Comparison of ENCODE assay signal across 17 cellular contexts in the genomic region with DNA sequence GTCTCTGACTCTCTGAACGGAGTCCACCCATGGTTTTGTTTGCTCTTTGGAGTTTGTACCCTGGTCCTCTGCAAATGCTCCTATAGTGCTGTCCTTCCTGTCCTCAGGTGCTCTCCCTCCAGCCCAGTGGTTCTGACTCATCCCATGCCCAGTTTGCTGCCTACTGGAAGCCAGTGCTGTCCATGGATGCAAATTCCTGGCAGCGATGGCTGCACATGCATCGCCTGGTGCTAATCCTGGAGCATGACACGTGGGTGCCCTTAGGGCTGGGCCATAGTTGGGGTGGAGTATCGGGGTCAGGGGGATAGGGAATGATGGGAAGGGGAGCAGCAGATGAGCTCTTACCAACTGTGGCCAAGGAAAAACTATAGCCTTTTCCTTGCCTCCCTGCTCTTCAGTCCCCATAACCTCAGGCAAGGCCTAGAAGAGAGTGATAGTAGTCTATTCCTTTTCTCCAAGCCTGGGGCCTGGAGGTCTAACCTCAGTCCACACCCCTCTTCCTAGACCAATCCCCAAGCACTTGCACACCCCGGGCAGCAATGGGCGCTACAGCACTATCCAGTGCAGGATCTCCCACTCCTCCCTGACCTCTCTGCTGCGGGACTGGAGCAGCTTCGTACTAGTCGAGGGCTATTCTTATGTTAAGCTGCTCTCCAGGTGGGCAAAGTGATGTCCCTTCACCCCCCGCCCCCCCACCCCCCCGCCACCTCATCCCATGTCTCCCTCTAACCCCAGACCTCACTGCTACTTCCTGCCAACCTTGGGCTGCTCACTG. TPM values are rescaled to one million over a fixed set of nuclear protein-coding genes. Genes with fewer than 3 reads are reported as not detected.
DNase-seq lines count a peak whose midpoint lies in the region; ATAC-seq and TF ChIP-seq lines count a peak whose summit lies in the region.
"Had no signal": no experiment of that assay in that cellular context is flagged by ENCODE, and none has a peak within 500 bp of the region (broad histone marks: within the 10 kb centered on the region; RNA-seq: fewer than 3 reads in every experiment).

No MANE protein-coding gene starts in this region.

- H3K4me3 Mint-ChIP-seq in T-helper 1 cell treated with Interleukin-12 subunit alpha and Interleukin-12 subunit beta and Interleukin-4 antibody, amounts not matched to agents 30 μg/mL and 1 μg/mL, for 36 hours: no peak overlapping the region
- H3K4me3 Mint-ChIP-seq in T-helper 17 cell: no peak overlapping the region
- no peak overlapping the region for H3K4me3 Mint-ChIP-seq in activated CD4-positive, alpha-beta T cell treated with anti-CD3 and anti-CD28 coated beads, Interleukin-2, amount 10 ng/mL, durations not matched to agents 24 days and 14 days
- H3K4me3 Mint-ChIP-seq: CD4-positive, alpha-beta T cell had no signal

- peaks cover 39% of the 10 kb centered on the region for H3K36me3 Mint-ChIP-seq in T-helper 1 cell treated with Interleukin-12 subunit alpha and Interleukin-12 subunit beta and Interleukin-4 antibody, amounts not matched to agents 30 μg/mL and 1 μg/mL, for 36 hours (ENCODE audit: low read depth)
- H3K36me3 Mint-ChIP-seq in T-helper 17 cell (ENCODE audit: low read depth): peaks cover 15% of the 10 kb centered on the region
- H3K36me3 Mint-ChIP-seq in activated CD4-positive, alpha-beta T cell treated with anti-CD3 and anti-CD28 coated beads, Interleukin-2, amount 10 ng/mL, durations not matched to agents 24 days and 14 days (ENCODE audit: low read depth): peaks cover 44% of the 10 kb centered on the region

- no peak overlapping the region for H3K4me3 ChIP-seq in lower leg skin (ENCODE audit: low read depth, poor library complexity, severe bottlenecking)
- H3K4me3 ChIP-seq: PC-9 had no signal

- intact Hi-C loops in posterior vena cava (cut with DNase I): no loop called here
- intact Hi-C loops in activated CD4-positive, alpha-beta T cell treated with anti-CD3 and anti-CD28 coated beads, Interleukin-2, amount 10 ng/mL, durations not matched to agents 24 days and 14 days (cut with micrococcal nuclease): no loop called here
- intact Hi-C loops in lower leg skin (cut with DNase I; ENCODE audit: low total_unique reads): no loop called here

- H3K9me3 ChIP-seq in T-helper 17 cell (ENCODE audit: control insufficient read depth, low read length, poor library complexity, severe bottlenecking): no peaks in the 10 kb centered on the region
- H3K9me3 ChIP-seq: BE2C had no signal

- H3K4me1 Mint-ChIP-seq in T-helper 1 cell treated with Interleukin-12 subunit alpha and Interleukin-12 subunit beta and Interleukin-4 antibody, amounts not matched to agents 30 μg/mL and 1 μg/mL, for 36 hours (ENCODE audit: low read depth): peaks cover 8% of the 10 kb centered on the region
- peaks cover 6% of the 10 kb centered on the region for H3K4me1 Mint-ChIP-seq in T-helper 17 cell
- peaks cover 7% of the 10 kb centered on the region for H3K4me1 Mint-ChIP-seq in activated CD4-positive, alpha-beta T cell treated with anti-CD3 and anti-CD28 coated beads, Interleukin-2, amount 10 ng/mL, durations not matched to agents 24 days and 14 days

- H3K27ac Mint-ChIP-seq in T-helper 1 cell treated with Interleukin-12 subunit alpha and Interleukin-12 subunit beta and Interleukin-4 antibody, amounts not matched to agents 30 μg/mL and 1 μg/mL, for 36 hours: peak overlapping the region; percentile 15
- H3K27ac Mint-ChIP-seq in T-helper 17 cell: peak overlapping the region; percentile 80
- no peak overlapping the region for H3K27ac Mint-ChIP-seq in activated CD4-positive, alpha-beta T cell treated with anti-CD3 and anti-CD28 coated beads, Interleukin-2, amount 10 ng/mL, durations not matched to agents 24 days and 14 days
- H3K27ac Mint-ChIP-seq: CD4-positive, alpha-beta T cell had no signal

- H3K27me3 Mint-ChIP-seq in T-helper 1 cell treated with Interleukin-12 subunit alpha and Interleukin-12 subunit beta and Interleukin-4 antibody, amounts not matched to agents 30 μg/mL and 1 μg/mL, for 36 hours (ENCODE audit: low read depth): no peaks in the 10 kb centered on the region
- H3K27me3 Mint-ChIP-seq in T-helper 17 cell: no peaks in the 10 kb centered on the region
- no peaks in the 10 kb centered on the region for H3K27me3 Mint-ChIP-seq in activated CD4-positive, alpha-beta T cell treated with anti-CD3 and anti-CD28 coated beads, Interleukin-2, amount 10 ng/mL, durations not matched to agents 24 days and 14 days
- H3K27me3 Mint-ChIP-seq: CD4-positive, alpha-beta T cell had no signal

- 90 to 91% methylated on average over 12 of the region's 12 CpGs for WGBS in lower leg skin, 2 donors

- TF ChIP-seq POLR2A in lower leg skin (IDR thresholded peaks at IDR 0.05): no peak

- TF ChIP-seq CTCF in lower leg skin (IDR thresholded peaks at IDR 0.05): no peak

- no peak for ATAC-seq in T-helper 17 cell

- no peaks in the 10 kb centered on the region for H3K9me3 Mint-ChIP-seq in T-helper 1 cell treated with Interleukin-12 subunit alpha and Interleukin-12 subunit beta and Interleukin-4 antibody, amounts not matched to agents 30 μg/mL and 1 μg/mL, for 36 hours
- H3K9me3 Mint-ChIP-seq in activated CD4-positive, alpha-beta T cell treated with anti-CD3 and anti-CD28 coated beads, Interleukin-2, amount 10 ng/mL, durations not matched to agents 24 days and 14 days: no peaks in the 10 kb centered on the region
- H3K9me3 Mint-ChIP-seq: CD4-positive, alpha-beta T cell had no signal

- DNase-seq in T-helper 1 cell: no peak
- no peak for DNase-seq in T-helper 17 cell
- DNase-seq in iPS-NIHi11 (ENCODE audit: low spot score): peak; percentile 42
- peak; percentile 57 for DNase-seq in posterior vena cava (ENCODE audit: low spot score)
- DNase-seq in activated CD4-positive, alpha-beta T cell treated with anti-CD3 and anti-CD28 coated beads, Interleukin-2, amount 10 ng/mL, durations not matched to agents 24 days and 14 days: no peak
- no peak for DNase-seq in lower leg skin (ENCODE audit: low spot score in 2 of 2)
- DNase-seq in activated CD4-positive, alpha-beta T cell treated with anti-CD3 and anti-CD28 coated beads for 1 hour: no peak
- DNase-seq: BE2C; CD4-positive, alpha-beta T cell; DMS53; KG1; NCI-H1436; NCI-H2029; NCI-H748 treated with DMSO at 0.1 percent for 48 hours; PC-9; Right ventricle myocardium superior had no signal

RNA-seq across cellular contexts. Expression of a gene that starts 31.6 kb away (rescaled TPM):
- total RNA-seq in T-helper 17 cell (10 to 100 TPM; 14.8 to 24.1 TPM), posterior vena cava (10 to 100 TPM; 27.6 to 28.8 TPM), lower leg skin (10 to 100 TPM; 35.5 to 39.4 (median 38.0) TPM)
- total RNA-seq in activated CD4-positive, alpha-beta T cell treated with anti-CD3 and anti-CD28 coated beads, Interleukin-2, amount 10 ng/mL, durations not matched to agents 24 days and 14 days: 14.8 and 15.1 TPM in 2 replicates

RNA-seq across cellular contexts. Expression of a gene that starts 32.5 kb away (rescaled TPM):
- 10 to 100 TPM; 87.0 to 92.1 TPM for total RNA-seq in T-helper 17 cell
- total RNA-seq in posterior vena cava: 10 to 100 TPM; 43.3 to 45.8 TPM
- total RNA-seq in activated CD4-positive, alpha-beta T cell treated with anti-CD3 and anti-CD28 coated beads, Interleukin-2, amount 10 ng/mL, durations not matched to agents 24 days and 14 days: 54.0 and 56.2 TPM in 2 replicates
- 10 to 100 TPM; 33.2 to 75.3 (median 42.0) TPM for total RNA-seq in lower leg skin

RNA-seq across cellular contexts. Expression of a gene that starts 32.6 kb away (rescaled TPM):
- total RNA-seq in T-helper 17 cell (10 to 100 TPM; 13.7 to 16.4 TPM), posterior vena cava (10 to 100 TPM; 27.0 to 30.5 TPM), lower leg skin (10 to 100 TPM; 43.6 to 58.4 (median 50.8) TPM)
- 39.6 and 45.1 TPM in 2 replicates for total RNA-seq in activated CD4-positive, alpha-beta T cell treated with anti-CD3 and anti-CD28 coated beads, Interleukin-2, amount 10 ng/mL, durations not matched to agents 24 days and 14 days

RNA-seq across cellular contexts. Expression of a gene that starts 54.4 kb away (rescaled TPM):
- 10 to 100 TPM; 32.3 to 36.9 TPM for total RNA-seq in T-helper 17 cell
- 10 to 100 TPM; 58.2 to 64.6 TPM for total RNA-seq in posterior vena cava
- 76.8 and 85.1 TPM in 2 replicates for total RNA-seq in activated CD4-positive, alpha-beta T cell treated with anti-CD3 and anti-CD28 coated beads, Interleukin-2, amount 10 ng/mL, durations not matched to agents 24 days and 14 days
- total RNA-seq in lower leg skin: 100 to 1,000 TPM; 359 to 592 (median 401) TPM

Comparison
In these comparisons a context has a peak if more than half of its experiments do, and no peak if none do; other contexts are left out.
1. DNase-seq: peak in iPS-NIHi11 (single experiment) and posterior vena cava (single experiment); none in T-helper 1 cell (0 of 5), T-helper 17 cell (0 of 3), activated CD4-positive, alpha-beta T cell treated with anti-CD3 and anti-CD28 coated beads, Interleukin-2, amount 10 ng/mL, durations not matched to agents 24 days and 14 days (single experiment), lower leg skin (0 of 2) and activated CD4-positive, alpha-beta T cell treated with anti-CD3 and anti-CD28 coated beads for 1 hour (single experiment).